28 cellular contexts compared by ENCODE assay signal in the genomic region with DNA sequence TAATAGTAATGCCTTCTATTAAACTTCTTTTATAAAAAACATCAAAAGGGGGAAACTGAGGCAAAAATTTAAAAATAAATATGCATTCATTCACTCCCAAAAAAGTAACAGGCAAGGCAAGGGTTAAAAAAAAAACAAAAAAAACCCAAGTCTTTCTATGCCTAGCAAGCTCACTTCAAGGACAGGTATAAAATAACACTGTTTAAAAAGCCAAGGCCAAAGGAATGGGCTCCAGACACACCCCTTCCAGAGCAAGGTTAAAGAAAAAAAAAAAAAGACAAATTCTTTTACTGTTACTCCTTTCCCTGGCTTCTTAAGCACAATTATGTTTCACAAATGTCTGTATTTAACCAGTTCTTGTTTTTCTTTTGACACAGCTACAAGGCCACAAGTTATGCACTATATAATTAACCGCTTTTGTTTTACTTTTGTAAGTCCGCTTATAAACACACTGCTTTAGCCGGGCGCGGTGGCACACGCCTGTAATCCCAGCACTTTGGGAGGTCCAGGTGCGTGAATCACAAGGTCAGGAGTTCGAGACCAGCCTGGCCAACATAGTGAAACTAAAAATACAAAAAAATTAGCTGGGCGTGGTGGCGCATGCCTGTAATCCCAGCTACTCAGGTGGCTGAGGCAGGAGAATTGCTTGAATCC. TPM values are rescaled to one million over a fixed set of nuclear protein-coding genes. Genes with fewer than 3 reads are reported as not detected.
A peak's percentile ranks its signal among the peaks of the same experiment; 100 is the strongest.
DNase-seq lines count a peak whose midpoint lies in the region; ATAC-seq and TF ChIP-seq lines count a peak whose summit lies in the region.
"Had no signal": no experiment of that assay in that cellular context is flagged by ENCODE, and none has a peak within 500 bp of the region (broad histone marks: within the 10 kb centered on the region; RNA-seq: fewer than 3 reads in every experiment).

No MANE protein-coding gene starts in this region.

- TF ChIP-seq CTCF in GM23338 (conservative IDR thresholded peaks at IDR 0.05; ENCODE audit: low read depth in 2 of 2): no peak
- TF ChIP-seq CTCF in chondrocyte (IDR thresholded peaks at IDR 0.05): no peak
- TF ChIP-seq CTCF in osteoblast (IDR thresholded peaks at IDR 0.05; ENCODE audit: extremely low read depth, low read depth, low read length): no peak
- TF ChIP-seq CTCF in colonic mucosa (IDR thresholded peaks at IDR 0.05): no peak

- H3K9ac ChIP-seq in colonic mucosa (ENCODE audit: low read depth in 2 of 2, low read length in 2 of 2): no peak overlapping the region

- ATAC-seq in GM23338: no peak
- no peak for ATAC-seq in left lobe of liver

- no peak overlapping the region for H3K27ac Mint-ChIP-seq in GM23338
- no peak overlapping the region for H3K27ac Mint-ChIP-seq in chondrocyte (ENCODE audit: unreplicated experiment)
- H3K27ac Mint-ChIP-seq: CD4-positive, alpha-beta T cell; HFFc6; IgD-negative memory B cell had no signal

- no peaks in the 10 kb centered on the region for H3K79me2 ChIP-seq in GM23338 (replicated peaks; ENCODE audit: insufficient read depth)
- H3K79me2 ChIP-seq in osteoblast (ENCODE audit: insufficient read depth, low read length): no peaks in the 10 kb centered on the region

- H3K4me3 Mint-ChIP-seq in GM23338 (no peak overlapping the region), chondrocyte (ENCODE audit: unreplicated experiment) (no peak overlapping the region)
- H3K4me3 Mint-ChIP-seq: CD4-positive, alpha-beta T cell; HFFc6; IgD-negative memory B cell had no signal

- H3K27me3 ChIP-seq in GM23338 (ENCODE audit: insufficient read depth) (no peaks in the 10 kb centered on the region), osteoblast (ENCODE audit: insufficient read depth, low read length) (peaks cover 46% of the 10 kb centered on the region), colonic mucosa (no peaks in the 10 kb centered on the region)

- H3F3A ChIP-seq in GM23338 (replicated peaks; ENCODE audit: low read depth): no peaks in the 10 kb centered on the region

- H3K9me3 ChIP-seq in osteoblast (ENCODE audit: low read depth, low read length): no peaks in the 10 kb centered on the region
- no peaks in the 10 kb centered on the region for H3K9me3 ChIP-seq in colonic mucosa
- H3K9me3 ChIP-seq: Caco-2, MG63 had no signal

- H3K27ac ChIP-seq in GM23338 (ENCODE audit: low read depth): no peak overlapping the region
- no peak overlapping the region for H3K27ac ChIP-seq in osteoblast (ENCODE audit: low read depth, low read length)
- no peak overlapping the region for H3K27ac ChIP-seq in colonic mucosa
- H3K27ac ChIP-seq: SK-N-MC had no signal

- H3K4me3 ChIP-seq in GM23338: no peak overlapping the region
- H3K4me3 ChIP-seq in osteoblast (ENCODE audit: insufficient read depth, low read length): no peak overlapping the region
- no peak overlapping the region for H3K4me3 ChIP-seq in colonic mucosa
- H3K4me3 ChIP-seq: MG63, SK-N-MC had no signal

- no peaks in the 10 kb centered on the region for H3K36me3 ChIP-seq in GM23338 (ENCODE audit: insufficient read depth)
- H3K36me3 ChIP-seq in osteoblast (ENCODE audit: insufficient read depth, low read length): no peaks in the 10 kb centered on the region
- H3K36me3 ChIP-seq in colonic mucosa: no peaks in the 10 kb centered on the region
- H3K36me3 ChIP-seq: MG63 had no signal

- peak overlapping the region; percentile 65; the same call in 1 of the 2 replicates for H3K4me2 ChIP-seq in GM23338
- H3K4me2 ChIP-seq in osteoblast (ENCODE audit: insufficient read depth, low read length): no peak overlapping the region

- H2AFZ ChIP-seq in GM23338 (0 out of 2 replicates have a peak overlapping the region, but pooled peaks have one; percentile 95), osteoblast (ENCODE audit: low read length) (no peak overlapping the region)

- H3K4me1 ChIP-seq in GM23338 (ENCODE audit: insufficient read depth) (peaks cover 39% of the 10 kb centered on the region; the same call in 1 of the 2 replicates), osteoblast (ENCODE audit: insufficient read depth, low read length) (no peaks in the 10 kb centered on the region), colonic mucosa (peaks cover 14% of the 10 kb centered on the region)

- H3K36me3 Mint-ChIP-seq in GM23338 (ENCODE audit: low read depth): no peaks in the 10 kb centered on the region; the same call in 2 of the 3 replicates
- no peaks in the 10 kb centered on the region for H3K36me3 Mint-ChIP-seq in chondrocyte (ENCODE audit: low read depth)
- H3K36me3 Mint-ChIP-seq: IgD-negative memory B cell had no signal

- H3K9me2 ChIP-seq in GM23338 (ENCODE audit: insufficient read depth): no peaks in the 10 kb centered on the region

- H3K4me1 Mint-ChIP-seq in GM23338 (peaks cover 31% of the 10 kb centered on the region), chondrocyte (ENCODE audit: low read depth) (peaks cover 3% of the 10 kb centered on the region)

- intact Hi-C loops in colonic mucosa (cut with DNase I): no loop called here

- H3K9me3 Mint-ChIP-seq in GM23338 (peaks cover 18% of the 10 kb centered on the region), chondrocyte (ENCODE audit: low read depth) (no peaks in the 10 kb centered on the region)
- H3K9me3 Mint-ChIP-seq: CD4-positive, alpha-beta T cell; HFFc6 had no signal

- DNase-seq in GM23338 (ENCODE audit: low spot score): no peak
- DNase-seq in NCI-H69 (lab: John Stamatoyannopoulos, UW): peak; percentile 28
- peak; percentile 7 for DNase-seq in chondrocyte (ENCODE audit: low spot score)
- DNase-seq in osteoblast (ENCODE audit: insufficient read length, low spot score, missing footprints): peak; percentile 23
- no peak for DNase-seq in colonic mucosa
- DNase-seq in left lobe of liver (ENCODE audit: low spot score): no peak
- DNase-seq in NCI-H526 (lab: John Stamatoyannopoulos, UW): no peak
- no peak for DNase-seq in NCI-H1417 (lab: John Stamatoyannopoulos, UW)
- DNase-seq: Caco-2; CD4-positive, alpha-beta T cell; DMS153; GDM1; GOT3; HFFc6; Kasumi-1; MG63; NCI-H1048; NCI-H1436 treated with DMSO at 0.1 percent for 48 hours; NCI-H2029 treated with DMSO at 0.1 percent for 48 hours; NCI-H2171; NCI-H446; NCI-H748 treated with DMSO at 0.1 percent for 48 hours; SHP77 had no signal

- peaks cover 17% of the 10 kb centered on the region for H3K27me3 Mint-ChIP-seq in GM23338 (ENCODE audit: insufficient read depth, low read depth, poor library complexity)
- peaks cover 23% of the 10 kb centered on the region for H3K27me3 Mint-ChIP-seq in chondrocyte (ENCODE audit: low read depth)

- H4K20me1 ChIP-seq in GM23338 (replicated peaks; ENCODE audit: insufficient read depth) (no peaks in the 10 kb centered on the region), osteoblast (ENCODE audit: insufficient read depth, low read length) (no peaks in the 10 kb centered on the region)

TF ChIP-seq in GM23338, 12 proteins besides CTCF, POLR2A, EP300 and RAD21 (continues in another document):
- TF ChIP-seq ZNF331 (CRISPR knock-in tag; IDR thresholded peaks at IDR 0.05; ENCODE audit: low read depth): no peak
- no peak for TF ChIP-seq STAT1 (IDR thresholded peaks at IDR 0.05; ENCODE audit: unreplicated experiment)
- no peak for TF ChIP-seq EZH2phosphoT487 (IDR thresholded peaks at IDR 0.05; ENCODE audit: unreplicated experiment)

RNA-seq across cellular contexts. Expression of gene SIGLEC11, which starts 3.6 kb away (rescaled TPM):
- not detected in 2 replicates for total RNA-seq in GM23338 (2014; rRNA removed; shearing (Covaris generic))
- polyA plus RNA-seq in GM23338 (2016; fragmentation: Nextera tagmentation; extraction: Ambion mirVana): not detected in 2 replicates
- total RNA-seq in chondrocyte: not detected in 3 replicates
- total RNA-seq in osteoblast: under 0.01 TPM in 1 of 2 replicates, not detected in the other
- total RNA-seq in colonic mucosa: under 1 TPM; 0.32 to 0.45 TPM
- total RNA-seq in left lobe of liver: 1.3 TPM
- total RNA-seq: Caco-2, Daoy, HFFc6, OCI-LY7 had no signal
- polyA plus RNA-seq: BJ, IgD-negative memory B cell had no signal

RNA-seq across cellular contexts. Expression of gene NUP62, which starts 28.1 kb away (rescaled TPM):
- total RNA-seq in GM23338 (2014; rRNA removed; shearing (Covaris generic)): 87.7 and 99.4 TPM in 2 replicates
- polyA plus RNA-seq in GM23338 (2016; fragmentation: Nextera tagmentation; extraction: Ambion mirVana): 54.0 and 55.5 TPM in 2 replicates
- total RNA-seq in chondrocyte (41.0 to 50.5 TPM (median 44.7 TPM) in 3 replicates), osteoblast (21.2 and 22.8 TPM in 2 replicates), colonic mucosa (10 to 100 TPM; 34.8 to 59.8 TPM), left lobe of liver (24.4 TPM)

RNA-seq across cellular contexts. Expression of gene ATF5, which starts 28.4 kb away (rescaled TPM):
- total RNA-seq in GM23338 (2014; rRNA removed; shearing (Covaris generic)): 7.4 and 8.2 TPM in 2 replicates
- 9.6 and 10.3 TPM in 2 replicates for polyA plus RNA-seq in GM23338 (2016; fragmentation: Nextera tagmentation; extraction: Ambion mirVana)
- total RNA-seq in chondrocyte: 16.7 to 53.4 TPM (median 53.3 TPM) in 3 replicates
- total RNA-seq in osteoblast: 6.2 and 8.3 TPM in 2 replicates
- 10 to 100 TPM; 16.7 to 24.7 TPM for total RNA-seq in colonic mucosa
- total RNA-seq in left lobe of liver: 787 TPM

Comparison
In these comparisons a context has a peak if more than half of its experiments do, and no peak if none do; other contexts are left out.
1. DNase-seq: peak in NCI-H69 (single experiment), chondrocyte (single experiment) and osteoblast (single experiment); none in GM23338 (single experiment), colonic mucosa (single experiment), left lobe of liver (single experiment), NCI-H526 (0 of 2) and NCI-H1417 (0 of 3).
2. RNA of gene ATF5, which starts 28.4 kb away (total RNA-seq): 787 TPM in left lobe of liver (single experiment); 16.7 to 53.4 TPM in chondrocyte, 16.7 to 24.7 TPM in colonic mucosa, 6.2 to 8.3 TPM in osteoblast and 7.4 to 8.2 TPM in GM23338; every median in the first group is over 10 times any median in the second.